Comparison of ENCODE assay signal across 8 cellular contexts in the genomic region with DNA sequence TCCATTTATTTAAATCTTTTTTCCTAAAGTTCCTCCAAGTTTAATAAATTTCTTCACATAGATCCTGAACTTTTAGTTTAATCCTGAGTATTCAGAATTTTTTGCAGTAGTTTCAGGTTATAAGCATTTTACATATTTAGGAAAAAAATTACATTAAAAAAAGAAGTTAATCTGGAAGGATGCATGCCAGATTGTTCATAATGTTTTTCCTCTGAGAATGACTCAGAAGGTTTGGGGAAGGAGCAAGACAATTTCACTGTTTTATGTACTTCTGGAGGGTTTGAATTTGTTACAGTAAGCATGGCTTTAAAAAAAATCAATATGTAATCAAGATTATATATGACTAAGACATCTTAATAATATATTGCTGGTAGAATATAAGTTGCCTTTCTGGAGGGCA. TPM values are rescaled to one million over a fixed set of nuclear protein-coding genes. Genes with fewer than 3 reads are reported as not detected.
"Had no signal": no experiment of that assay in that cellular context is flagged by ENCODE, and none has a peak within 500 bp of the region (broad histone marks: within the 10 kb centered on the region; RNA-seq: fewer than 3 reads in every experiment).

No MANE protein-coding gene starts in this region.

RNA-seq across cellular contexts. Expression of a gene that starts 16.0 kb away (rescaled TPM):
- total RNA-seq: activated CD4-positive, alpha-beta memory T cell treated with anti-CD3 and anti-CD28 coated beads for 36 hours; activated CD4-positive, alpha-beta T cell treated with anti-CD3 and anti-CD28 coated beads for 36 hours; activated naive CD4-positive, alpha-beta T cell treated with anti-CD3 and anti-CD28 coated beads for 36 hours; activated naive CD4-positive, alpha-beta T cell treated with anti-CD3 and anti-CD28 coated beads, Interleukin-2, amount 50 U/mL, for 72 hours; activated T-cell treated with anti-CD3 and anti-CD28 coated beads, Interleukin-2, amount 50 U/mL, for 4 hours; activated T-helper 1 cell treated with anti-CD3 and anti-CD28 coated beads, Interleukin-12 subunit alpha, Interleukin-12 subunit beta, Interleukin-2, Interleukin-4 antibody, amounts not matched to agents 30 ng/mL and 10 ng/mL and 1 ng/mL, durations not matched to agents 14 hours and 24 hours and 36 hours; T-helper 1 cell treated with Interleukin-12 subunit alpha and Interleukin-12 subunit beta and Interleukin-4 antibody, amounts not matched to agents 30 ng/mL and 1 ng/mL, for 36 hours; WTC11 had no signal
